In the genomic region with DNA sequence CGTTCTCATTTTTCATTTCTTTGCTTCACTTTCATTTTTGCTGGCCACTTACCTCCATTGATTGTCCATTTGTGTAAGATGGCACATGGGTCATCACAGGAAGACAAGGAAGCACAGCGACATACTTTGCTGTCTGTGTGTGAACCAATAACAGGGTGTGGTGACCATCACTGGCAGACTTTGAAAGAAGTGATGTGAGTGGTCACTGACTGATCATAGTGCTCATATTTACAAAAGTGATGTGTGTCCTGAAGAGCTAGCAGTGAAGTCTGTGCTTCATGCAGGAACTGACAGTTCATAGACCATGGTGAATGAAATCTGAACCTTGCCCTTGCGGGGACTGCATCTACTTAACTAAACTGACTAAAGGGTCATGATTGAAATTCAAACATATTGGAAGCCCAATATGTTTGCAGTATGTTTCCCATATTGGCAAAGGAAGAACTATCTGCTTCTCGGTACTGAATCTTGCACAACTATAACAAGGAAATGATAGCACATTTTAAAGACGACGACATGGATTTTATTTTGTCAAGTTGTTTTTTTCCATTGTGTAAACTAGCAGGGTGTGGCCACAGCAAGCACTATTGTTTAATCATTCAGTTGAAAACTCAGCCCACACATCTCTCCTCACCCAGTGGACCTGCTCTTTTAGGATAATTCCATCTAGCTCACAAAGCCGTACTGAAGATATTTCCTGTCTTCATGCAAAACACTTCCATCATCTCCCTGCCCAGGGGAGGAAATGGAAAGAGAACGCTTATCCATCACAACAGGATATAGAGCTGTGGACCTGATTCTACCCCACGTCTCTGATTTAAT, we compare ENCODE assay signal across 1 cellular context.
TF ChIP-seq lines count a peak whose summit lies in the region.

No MANE protein-coding gene starts in this region.

TF ChIP-seq in K562, 482 proteins besides CTCF, POLR2A, EP300 and RAD21 (continued from another document):
- TF ChIP-seq, protein P1, sequence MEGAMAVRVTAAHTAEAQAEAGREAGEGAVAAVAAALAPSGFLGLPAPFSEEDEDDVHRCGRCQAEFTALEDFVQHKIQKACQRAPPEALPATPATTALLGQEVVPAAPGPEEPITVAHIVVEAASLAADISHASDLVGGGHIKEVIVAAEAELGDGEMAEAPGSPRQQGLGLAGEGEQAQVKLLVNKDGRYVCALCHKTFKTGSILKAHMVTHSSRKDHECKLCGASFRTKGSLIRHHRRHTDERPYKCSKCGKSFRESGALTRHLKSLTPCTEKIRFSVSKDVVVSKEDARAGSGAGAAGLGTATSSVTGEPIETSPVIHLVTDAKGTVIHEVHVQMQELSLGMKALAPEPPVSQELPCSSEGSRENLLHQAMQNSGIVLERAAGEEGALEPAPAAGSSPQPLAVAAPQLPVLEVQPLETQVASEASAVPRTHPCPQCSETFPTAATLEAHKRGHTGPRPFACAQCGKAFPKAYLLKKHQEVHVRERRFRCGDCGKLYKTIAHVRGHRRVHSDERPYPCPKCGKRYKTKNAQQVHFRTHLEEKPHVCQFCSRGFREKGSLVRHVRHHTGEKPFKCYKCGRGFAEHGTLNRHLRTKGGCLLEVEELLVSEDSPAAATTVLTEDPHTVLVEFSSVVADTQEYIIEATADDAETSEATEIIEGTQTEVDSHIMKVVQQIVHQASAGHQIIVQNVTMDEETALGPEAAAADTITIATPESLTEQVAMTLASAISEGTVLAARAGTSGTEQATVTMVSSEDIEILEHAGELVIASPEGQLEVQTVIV (CRISPR knock-in tag; IDR thresholded peaks at IDR 0.05; ENCODE audit: borderline replicate concordance), result no peak
- TF ChIP-seq GABPA (tag; conservative IDR thresholded peaks at IDR 0.05; ENCODE audit: low read depth) (no peak), ZNF318 (IDR thresholded peaks at IDR 0.05; ENCODE audit: borderline replicate concordance in 1 of 2, low read depth in 1 of 2) (no peak), ZNF583 (CRISPR knock-in tag; IDR thresholded peaks at IDR 0.05) (no peak), BHLHE40 (IDR thresholded peaks at IDR 0.05; ENCODE audit: low read length) (no peak), SOX6 (IDR thresholded peaks at IDR 0.05) (no peak)
- TF ChIP-seq, protein P2, sequence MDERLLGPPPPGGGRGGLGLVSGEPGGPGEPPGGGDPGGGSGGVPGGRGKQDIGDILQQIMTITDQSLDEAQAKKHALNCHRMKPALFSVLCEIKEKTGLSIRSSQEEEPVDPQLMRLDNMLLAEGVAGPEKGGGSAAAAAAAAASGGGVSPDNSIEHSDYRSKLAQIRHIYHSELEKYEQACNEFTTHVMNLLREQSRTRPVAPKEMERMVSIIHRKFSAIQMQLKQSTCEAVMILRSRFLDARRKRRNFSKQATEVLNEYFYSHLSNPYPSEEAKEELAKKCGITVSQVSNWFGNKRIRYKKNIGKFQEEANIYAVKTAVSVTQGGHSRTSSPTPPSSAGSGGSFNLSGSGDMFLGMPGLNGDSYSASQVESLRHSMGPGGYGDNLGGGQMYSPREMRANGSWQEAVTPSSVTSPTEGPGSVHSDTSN (CRISPR knock-in tag; IDR thresholded peaks at IDR 0.05; ENCODE audit: low read depth), result no peak
- TF ChIP-seq, protein P2 (tag; conservative IDR thresholded peaks at IDR 0.05; ENCODE audit: low read depth), result no peak
TF ChIP-seq in K562: peak in this region for 0.
